1 cellular context compared by ENCODE assay signal in genomic region chr2:231454361-231454791, GRCh38.
TF ChIP-seq lines count a peak whose summit lies in the region.

No MANE protein-coding gene starts in this region.

TF ChIP-seq in GM23338, 12 proteins besides CTCF, POLR2A, EP300 and RAD21 (continued from another document):
- no peak for TF ChIP-seq REST (IDR thresholded peaks at IDR 0.05; ENCODE audit: unreplicated experiment)
- TF ChIP-seq POLR2AphosphoS5 (IDR thresholded peaks at IDR 0.05; ENCODE audit: low read depth), result no peak
- no peak for TF ChIP-seq JUNB (IDR thresholded peaks at IDR 0.05; ENCODE audit: unreplicated experiment)
- TF ChIP-seq ZNF462 (CRISPR knock-in tag; IDR thresholded peaks at IDR 0.05), result no peak
- no peak for TF ChIP-seq ETS1 (IDR thresholded peaks at IDR 0.05)
- no peak for TF ChIP-seq NANOG (IDR thresholded peaks at IDR 0.05; ENCODE audit: borderline replicate concordance)
